10 cellular contexts compared by ENCODE assay signal in genomic region chrX:47321386-47321785, GRCh38.
DNase-seq lines count a peak whose midpoint lies in the region; ATAC-seq and TF ChIP-seq lines count a peak whose summit lies in the region.
"Had no signal": no experiment of that assay in that cellular context is flagged by ENCODE, and none has a peak within 500 bp of the region (broad histone marks: within the 10 kb centered on the region; RNA-seq: fewer than 3 reads in every experiment).

No MANE protein-coding gene starts in this region.

- TF ChIP-seq CTCF in HFF-Myc (IDR thresholded peaks at IDR 0.05; ENCODE audit: low read depth, low read length, missing control alignments) = no peak

- DNase-seq in HFF-Myc (ENCODE audit: extremely low read depth, low read depth) (peak; percentile 10), caudate nucleus (lab: John Stamatoyannopoulos, UW) (peak in 56 of 61 donors; percentile 2 to 86 (median 38)), iPS-NIHi11 (ENCODE audit: low spot score) (peak; percentile 69), retina (peak; percentile 61), NCI-H2196 (lab: John Stamatoyannopoulos, UW; ENCODE audit: unreplicated experiment) (no peak), dedifferentiated amniotic fluid mesenchymal stem cell (ENCODE audit: extremely low spot score) (no peak)
- DNase-seq: activated naive CD4-positive, alpha-beta T cell treated with anti-CD3 and anti-CD28 coated beads, Interleukin-2, amount 10 ng/mL, durations not matched to agents 7 days and 5 days; Kasumi-1 had no signal

- ATAC-seq in GM21381 (IDR thresholded peaks at IDR 0.05; ENCODE audit: unreplicated experiment) = no peak
- no peak for ATAC-seq in GM19467 (IDR thresholded peaks at IDR 0.05; ENCODE audit: unreplicated experiment)

- no peak overlapping the region for H3K27ac ChIP-seq in caudate nucleus (ENCODE audit: low read depth, low read length)

- H3K4me3 ChIP-seq in HFF-Myc (replicated peaks; ENCODE audit: low read depth, low read length) = no peak overlapping the region

Comparison
In these comparisons a context has a peak if more than half of its experiments do, and no peak if none do; other contexts are left out.
1. DNase-seq: peak in HFF-Myc (single experiment), caudate nucleus (56 of 61), iPS-NIHi11 (single experiment) and retina (single experiment); none in NCI-H2196 (single experiment) and dedifferentiated amniotic fluid mesenchymal stem cell (single experiment).